1 cellular context compared by ENCODE assay signal in genomic region chr1:108842525-108843181, GRCh38.
TF ChIP-seq lines count a peak whose summit lies in the region.

No MANE protein-coding gene starts in this region.

TF ChIP-seq in H1, 55 proteins besides CTCF, POLR2A, EP300 and RAD21:
- TF ChIP-seq SP2 (IDR thresholded peaks at IDR 0.05; ENCODE audit: low read length) (no peak), HDAC2 (IDR thresholded peaks at IDR 0.05; ENCODE audit: borderline replicate concordance in 1 of 2, low read depth in 2 of 2, low read length in 2 of 2) (no peak), YY1 (IDR thresholded peaks at IDR 0.05; ENCODE audit: low read depth, low read length) (no peak), SIRT6 (IDR thresholded peaks at IDR 0.05; ENCODE audit: low read length) (no peak), CBX8 (IDR thresholded peaks at IDR 0.05; ENCODE audit: borderline replicate concordance, low read depth, low read length) (no peak), KDM1A (IDR thresholded peaks at IDR 0.05; ENCODE audit: borderline replicate concordance, low read length) (no peak), NANOG (IDR thresholded peaks at IDR 0.05; ENCODE audit: insufficient read depth, low read depth, low read length, poor library complexity, severe bottlenecking) (no peak)
